ENCODE assay signal across 9 cellular contexts in genomic region chr11:33774356-33775063, GRCh38. TPM values are rescaled to one million over a fixed set of nuclear protein-coding genes. Genes with fewer than 3 reads are reported as not detected.
DNase-seq lines count a peak whose midpoint lies in the region; ATAC-seq, FAIRE-seq and TF ChIP-seq lines count a peak whose summit lies in the region.
"Had no signal": no experiment of that assay in that cellular context is flagged by ENCODE, and none has a peak within 500 bp of the region (broad histone marks: within the 10 kb centered on the region; RNA-seq: fewer than 3 reads in every experiment).

FBXO3 (minus strand) TSS chr11:33774520; CDS start chr11:33774497, 23 bp downstream.

- peak within 1 kb of the TSS; percentile 83 to 100 (median 96) for H3K4me3 ChIP-seq in BLaER1 treated with 17β-estradiol and CSF1 and Interleukin-3, amounts not matched to agents 10 nM and 100 nM
- H3K4me3 ChIP-seq in HepG2 (replicated peaks in 1 of 3; ENCODE audit: insufficient read depth in 1 of 3, low read depth in 2 of 3, low read length in 3 of 3): peak within 1 kb of the TSS; percentile 77 to 98 (median 87)

- H3K4me1 ChIP-seq in BLaER1 treated with 17β-estradiol and CSF1 and Interleukin-3, amounts not matched to agents 10 nM and 100 nM: peaks cover 20 to 35% (median 26%) of the 10 kb centered on the region in 10 experiments
- H3K4me1 ChIP-seq in HepG2 (ENCODE audit: insufficient read depth, low read length): peaks cover 38% of the 10 kb centered on the region

- peaks cover 4% of the 10 kb centered on the region for H3K79me2 ChIP-seq in HepG2 (ENCODE audit: insufficient read depth, low read length)

- H3K4me2 ChIP-seq in BLaER1 treated with 17β-estradiol and CSF1 and Interleukin-3, amounts not matched to agents 10 nM and 100 nM: peak within 1 kb of the TSS; percentile 92 to 99 (median 97)
- peak within 1 kb of the TSS; percentile 98 for H3K4me2 ChIP-seq in HepG2 (ENCODE audit: low read depth, low read length)

- no TSS peak for BruUV-seq in HepG2 (replicated peaks; lab: Mats Ljungman, UMichigan)

- no peak within 1 kb of the TSS for H2AFZ ChIP-seq in HepG2 (ENCODE audit: low read length)

- H4K20me1 ChIP-seq in BLaER1 treated with 17β-estradiol and CSF1 and Interleukin-3, amounts not matched to agents 10 nM and 100 nM: peaks cover 7 to 40% (median 28%) of the 10 kb centered on the region in 11 experiments; a peak in 19 of 22 replicates
- peaks cover 5% of the 10 kb centered on the region; the same call in 1 of the 2 replicates for H4K20me1 ChIP-seq in HepG2 (ENCODE audit: insufficient read depth, low read length)

- CTCF ChIA-PET in HepG2 (lab: Yijun Ruan, JAX; ENCODE audit: low intra/inter-chr PET ratio, low total read pairs): no interaction called here

- no peaks in the 10 kb centered on the region for H3K9me3 ChIP-seq in BLaER1 treated with 17β-estradiol and CSF1 and Interleukin-3, amounts not matched to agents 10 nM and 100 nM (replicated peaks in 1 of 11)
- H3K9me3 ChIP-seq in HepG2 (ENCODE audit: low read length): no peaks in the 10 kb centered on the region

- POLR2A ChIA-PET in HepG2 (lab: Yijun Ruan, JAX): interaction anchor here (1.0 to 1.4 kb wide), 2 partner anchors 13 to 75 kb away, joined by 3 to 4 read pairs; no protein-coding TSS in a partner anchor

- no peak for TF ChIP-seq RAD21 in HepG2 (CRISPR knock-in tag; IDR thresholded peaks at IDR 0.05)

- intact Hi-C loops in HepG2 (cut with micrococcal nuclease; ENCODE audit: unreplicated experiment): loop anchor here (5.0 kb wide), 1 partner anchor 37 kb away; the partner anchor contains the start of gene CD59

- peak within 1 kb of the TSS; percentile 44 to 74 (median 71); a peak in 21 of 22 replicates for H3K27ac ChIP-seq in BLaER1 treated with 17β-estradiol and CSF1 and Interleukin-3, amounts not matched to agents 10 nM and 100 nM
- peak within 1 kb of the TSS; percentile 33 for H3K27ac ChIP-seq in HepG2 (ENCODE audit: extremely low read length, insufficient read depth, low read length)

- peak within 1 kb of the TSS; percentile 75 to 88 (median 82) for H3K9ac ChIP-seq in BLaER1 treated with 17β-estradiol and CSF1 and Interleukin-3, amounts not matched to agents 10 nM and 100 nM
- H3K9ac ChIP-seq in HepG2 (ENCODE audit: insufficient read depth, low read depth, low read length): peak within 1 kb of the TSS; percentile 78

- TF ChIP-seq POLR2A in HepG2 (IDR thresholded peaks at IDR 0.05; ENCODE audit: insufficient read depth in 1 of 2, low read depth in 2 of 2, low read length in 2 of 2): peak; percentile 50 to 83; a peak in 3 of 4 replicates

- FAIRE-seq in HepG2 (lab: Jason Lieb, UNC): no peak
- FAIRE-seq: TTC549 had no signal

- TF ChIP-seq EP300 in HepG2 (IDR thresholded peaks at IDR 0.05; ENCODE audit: low read depth in 2 of 2, low read length in 2 of 2): no peak
- TF ChIP-seq EP300 in HepG2 (CRISPR knock-in tag; IDR thresholded peaks at IDR 0.05; ENCODE audit: borderline replicate concordance): no peak

- ATAC-seq in GM19395 (IDR thresholded peaks at IDR 0.05; ENCODE audit: unreplicated experiment) (peak; percentile 59), HG03558 (IDR thresholded peaks at IDR 0.05; ENCODE audit: extremely low read depth, unreplicated experiment) (peak; percentile 43), HepG2 (peak; percentile 90)

- H3K27me3 ChIP-seq in BLaER1 treated with 17β-estradiol and CSF1 and Interleukin-3, amounts not matched to agents 10 nM and 100 nM: peaks cover 10 to 21% (median 17%) of the 10 kb centered on the region in 11 experiments
- peaks cover 0 to 30% of the 10 kb centered on the region in 2 experiments; a peak in 2 of 5 replicates for H3K27me3 ChIP-seq in HepG2 (ENCODE audit: control insufficient read depth in 1 of 2, insufficient read depth in 2 of 2, low read length in 2 of 2)

- under 1% methylated on average over 17 of the region's 49 CpGs for WGBS in HepG2 (ENCODE audit: low lambda C conversion rate)

- DNase-seq in NCI-H748 treated with DMSO at 0.1 percent for 48 hours (lab: John Stamatoyannopoulos, UW): peak; percentile 84
- DNase-seq in activated CD4-positive, alpha-beta T cell treated with anti-CD3 and anti-CD28 coated beads, Interleukin-2, amount 50 U/mL, for 48 hours: peak; percentile 72 to 77
- DNase-seq in dermis microvascular lymphatic vessel endothelial cell (ENCODE audit: low read depth in 2 of 2): peak; percentile 31 to 86
- DNase-seq in HepG2 (ENCODE audit: low spot score): peak; percentile 71
- DNase-seq in stimulated activated CD4-positive, alpha-beta T cell treated with anti-CD3 and anti-CD28 coated beads, Interleukin-4, amount 100 ng/mL, for 1 hour: peak; percentile 81

- in situ Hi-C loops in HepG2 (cut with HindIII; ENCODE audit: extremely low pct_ligation_motif_present, low pct_unique_long_range_greater_than_20kb): no loop called here

- TF ChIP-seq CTCF in HepG2 (CRISPR knock-in tag; IDR thresholded peaks at IDR 0.05): no peak

- peaks cover 11 to 12% (median 12%) of the 10 kb centered on the region in 11 experiments; a peak in 19 of 22 replicates for H3K36me3 ChIP-seq in BLaER1 treated with 17β-estradiol and CSF1 and Interleukin-3, amounts not matched to agents 10 nM and 100 nM
- H3K36me3 ChIP-seq in HepG2 (replicated peaks in 1 of 2; ENCODE audit: control insufficient read depth in 1 of 2, insufficient read depth in 2 of 2, low read length in 2 of 2): peaks cover 0 to 1% of the 10 kb centered on the region in 2 experiments; a peak in 2 of 5 replicates

TF ChIP-seq in HepG2, 621 proteins besides CTCF, POLR2A, EP300 and RAD21 (continues in another document):
- no peak for TF ChIP-seq HNF1A (IDR thresholded peaks at IDR 0.05; ENCODE audit: low read depth)
- no peak for TF ChIP-seq HNF1A (CRISPR knock-in tag; IDR thresholded peaks at IDR 0.05; ENCODE audit: borderline replicate concordance)
- peak; percentile 26; the same call in 1 of the 2 replicates for TF ChIP-seq MAZ (IDR thresholded peaks at IDR 0.05; ENCODE audit: borderline replicate concordance, low read depth, low read length)
- no peak for TF ChIP-seq MAZ (CRISPR knock-in tag; IDR thresholded peaks at IDR 0.05; ENCODE audit: low read depth)
- TF ChIP-seq ZBTB1 (CRISPR knock-in tag; IDR thresholded peaks at IDR 0.05; ENCODE audit: borderline replicate concordance): no peak
- TF ChIP-seq POLR2G (IDR thresholded peaks at IDR 0.05; ENCODE audit: low read depth, low read length): peak; percentile 70
- 0 out of 2 replicates have a peak, but pooled peaks have one; percentile 10 for TF ChIP-seq MAX (IDR thresholded peaks at IDR 0.05)

RNA-seq across cellular contexts. Expression of gene FBXO3, which starts in this region (rescaled TPM):
- total RNA-seq in dermis microvascular lymphatic vessel endothelial cell (30.6 and 31.1 TPM in 2 replicates), HepG2 (2016; rRNA removed; fragmentation: Illumina TruSeq; extraction: Trizol) (27.6 and 45.5 TPM in 2 replicates)
- 1.4 and 1.6 TPM in 2 replicates for total RNA-seq in HepG2 (2016; cell fraction: cytosol; rRNA removed; fragmentation: Illumina TruSeq; extraction: Trizol; ENCODE audit: low read depth)
- 30.3 and 40.5 TPM in 2 replicates for total RNA-seq in HepG2 (2016; cell fraction: insoluble cytoplasmic fraction; rRNA removed; fragmentation: Illumina TruSeq; extraction: Trizol)
- total RNA-seq in HepG2 (2016; cell fraction: membrane; rRNA removed; fragmentation: Illumina TruSeq; extraction: Trizol): 3.8 and 4.9 TPM in 2 replicates
- 22.6 and 23.6 TPM in 2 replicates for total RNA-seq in HepG2 (2016; cell fraction: nucleus; rRNA removed; fragmentation: Illumina TruSeq; extraction: Trizol)
- 19.3 and 20.4 TPM in 2 replicates for polyA plus RNA-seq in HepG2 (2011; rRNA removed)
- polyA plus RNA-seq in HepG2 (2011; cell fraction: cytosol; rRNA removed): 9.9 and 15.0 TPM in 2 replicates
- polyA plus RNA-seq in HepG2 (2011; cell fraction: nucleus; rRNA removed): 11.9 and 12.7 TPM in 2 replicates
- 12.8 and 16.4 TPM in 2 replicates for polyA plus RNA-seq in HepG2 (2012)
- 0.72 and 0.78 TPM in 2 replicates for polyA plus RNA-seq in HepG2 (2016; cell fraction: cytosol; fragmentation: Illumina TruSeq; extraction: Trizol; ENCODE audit: low read depth)
- 27.2 and 30.5 TPM in 2 replicates for polyA plus RNA-seq in HepG2 (2016; cell fraction: insoluble cytoplasmic fraction; fragmentation: Illumina TruSeq; extraction: Trizol; ENCODE audit: low read depth)
- 2.1 and 2.7 TPM in 2 replicates for polyA plus RNA-seq in HepG2 (2016; cell fraction: membrane; fragmentation: Illumina TruSeq; extraction: Trizol; ENCODE audit: low read depth)
- polyA plus RNA-seq in HepG2 (2016; cell fraction: nucleus; fragmentation: Illumina TruSeq; extraction: Trizol; ENCODE audit: insufficient read depth, low read depth): 17.1 and 19.7 TPM in 2 replicates
- 10.8 and 29.9 TPM in 2 replicates for polyA minus RNA-seq in HepG2 (2011; rRNA and poly(A)+ RNA removed; ENCODE audit: low replicate concordance)
- 13.7 and 15.9 TPM in 2 replicates for polyA minus RNA-seq in HepG2 (2011; cell fraction: cytosol; rRNA and poly(A)+ RNA removed)
- 24.5 and 33.8 TPM in 2 replicates for polyA minus RNA-seq in HepG2 (2011; cell fraction: nucleus; rRNA and poly(A)+ RNA removed)

Comparison
In these comparisons a context has a peak if more than half of its experiments do, and no peak if none do; other contexts are left out.
1. Peak in every context shown above with its lines: DNase-seq, ATAC-seq, H3K4me3 ChIP-seq and H3K27ac ChIP-seq.